Comparison of ENCODE assay signal across 10 cellular contexts in the genomic region with DNA sequence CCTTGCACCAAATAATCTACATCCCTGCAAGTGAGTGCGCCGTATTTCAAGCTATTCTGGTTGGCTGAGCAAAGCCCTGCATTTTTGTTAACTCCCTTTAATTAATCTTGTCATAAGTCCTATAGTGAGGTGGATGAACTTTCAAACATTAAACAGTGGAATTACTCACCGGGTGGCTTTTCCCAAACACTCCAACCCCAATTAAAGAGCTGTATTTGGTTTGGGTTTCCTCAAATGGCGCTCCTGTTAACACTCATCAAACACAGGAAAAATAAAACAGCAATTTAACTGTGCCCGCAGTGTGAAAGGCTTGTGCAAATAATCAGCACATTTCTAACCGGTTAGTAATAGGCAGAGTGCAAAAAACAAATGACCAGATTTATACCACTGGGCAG.
DNase-seq lines count a peak whose midpoint lies in the region; ATAC-seq, FAIRE-seq and TF ChIP-seq lines count a peak whose summit lies in the region.
"Had no signal": no experiment of that assay in that cellular context is flagged by ENCODE, and none has a peak within 500 bp of the region (broad histone marks: within the 10 kb centered on the region; RNA-seq: fewer than 3 reads in every experiment).

No MANE protein-coding gene starts in this region.

- no peaks in the 10 kb centered on the region for H3K27me3 ChIP-seq in WERI-Rb-1 (ENCODE audit: insufficient read depth, low read depth, severe bottlenecking)
- no peaks in the 10 kb centered on the region for H3K27me3 ChIP-seq in transverse colon
- H3K27me3 ChIP-seq: right atrium auricular region had no signal

- in situ Hi-C loops in transverse colon (cut with MboI; ENCODE audit: low pct_ligation_motif_present in 1 of 4, low pct_unique_long_range_greater_than_20kb in 1 of 4, low sequenced_read_pairs in 3 of 4) = no loop called here

- ATAC-seq in GM18873 (IDR thresholded peaks at IDR 0.05; ENCODE audit: low FRiP score, unreplicated experiment) (no peak), HG02970 (IDR thresholded peaks at IDR 0.05; ENCODE audit: low FRiP score, unreplicated experiment) (no peak)

- no peak for TF ChIP-seq POLR2A in transverse colon (IDR thresholded peaks at IDR 0.05)

- H3K4me3 ChIP-seq in WERI-Rb-1 (ENCODE audit: low read depth, low read length) (peak overlapping the region; percentile 9), kidney (ENCODE audit: low read length in 2 of 2) (peak overlapping the region in 1 of 2 donors; percentile 8), transverse colon (no peak overlapping the region)
- H3K4me3 ChIP-seq: right atrium auricular region had no signal

- H3K27ac ChIP-seq in WERI-Rb-1 (peak overlapping the region; percentile 86), kidney (ENCODE audit: low read depth in 2 of 2, low read length in 2 of 2) (peak overlapping the region; percentile 30 to 56), transverse colon (peak overlapping the region; percentile 70 to 82 (median 74))

- DNase-seq in NCI-H1105 treated with DMSO at 0.1 percent for 48 hours (lab: John Stamatoyannopoulos, UW) (peak; percentile 57), WERI-Rb-1 (peak; percentile 70), kidney (no peak), transverse colon (peak; percentile 12)
- DNase-seq in stimulated activated CD4-positive, alpha-beta T cell treated with anti-CD3 and anti-CD28 coated beads, Interleukin-4, amount 100 ng/mL, for 4 hours = no peak
- DNase-seq: activated T-cell treated with anti-CD3 and anti-CD28 coated beads, Interleukin-2, amount 50 U/mL, for 1 hour; OCI-M1 had no signal

- 21 to 43% methylated on average over 6 of the region's 6 CpGs for whole genome bisulfite sequencing in transverse colon (ENCODE audit: low coverage in 1 of 2), 2 donors

- peak overlapping the region in 1 of 2 donors; percentile 3 for H3K9ac ChIP-seq in kidney (ENCODE audit: low read length in 2 of 2)

- FAIRE-seq in kidney (lab: Jason Lieb, UNC) = no peak

- H3K36me3 ChIP-seq in WERI-Rb-1 (no peaks in the 10 kb centered on the region), kidney (ENCODE audit: control insufficient read depth in 1 of 2, insufficient read depth in 2 of 2, low read length in 2 of 2) (no peaks in the 10 kb centered on the region), transverse colon (no peaks in the 10 kb centered on the region)
- H3K36me3 ChIP-seq: right atrium auricular region had no signal

- no peak for TF ChIP-seq EP300 in transverse colon (IDR thresholded peaks at IDR 0.05; ENCODE audit: low read depth)

- H3K9me3 ChIP-seq in WERI-Rb-1 (ENCODE audit: severe bottlenecking) (peaks cover 8% of the 10 kb centered on the region), kidney (ENCODE audit: control insufficient read depth in 1 of 2, low read length in 2 of 2) (no peaks in the 10 kb centered on the region), transverse colon (no peaks in the 10 kb centered on the region)
- H3K9me3 ChIP-seq: right atrium auricular region had no signal

- TF ChIP-seq CTCF in WERI-Rb-1 (IDR thresholded peaks at IDR 0.05; ENCODE audit: low read depth, low read length) (no peak), kidney (IDR thresholded peaks at IDR 0.05; ENCODE audit: borderline replicate concordance, extremely low read depth, insufficient read depth) (no peak), transverse colon (IDR thresholded peaks at IDR 0.05) (no peak)

- intact Hi-C loops in kidney (cut with DNase I) = no loop called here
- intact Hi-C loops in transverse colon (cut with DNase I; ENCODE audit: low total_unique reads) = no loop called here

- H3K4me1 ChIP-seq in kidney (ENCODE audit: control insufficient read depth in 1 of 2, insufficient read depth in 1 of 2, low read depth in 1 of 2, low read length in 2 of 2) (peaks cover 22 to 50% of the 10 kb centered on the region in 2 donors), transverse colon (peaks cover 32 to 60% (median 53%) of the 10 kb centered on the region in 4 donors)

Comparison
In these comparisons a context has a peak if more than half of its experiments do, and no peak if none do; other contexts are left out.
1. DNase-seq: peak in NCI-H1105 treated with DMSO at 0.1 percent for 48 hours (single experiment), WERI-Rb-1 (single experiment) and transverse colon (single experiment); none in kidney (single experiment) and stimulated activated CD4-positive, alpha-beta T cell treated with anti-CD3 and anti-CD28 coated beads, Interleukin-4, amount 100 ng/mL, for 4 hours (0 of 2).
2. Peak in every context shown above with its lines, with median percentiles within 50 percentile points of each other: H3K27ac ChIP-seq.